Comparison of ENCODE assay signal across 8 cellular contexts in the genomic region with DNA sequence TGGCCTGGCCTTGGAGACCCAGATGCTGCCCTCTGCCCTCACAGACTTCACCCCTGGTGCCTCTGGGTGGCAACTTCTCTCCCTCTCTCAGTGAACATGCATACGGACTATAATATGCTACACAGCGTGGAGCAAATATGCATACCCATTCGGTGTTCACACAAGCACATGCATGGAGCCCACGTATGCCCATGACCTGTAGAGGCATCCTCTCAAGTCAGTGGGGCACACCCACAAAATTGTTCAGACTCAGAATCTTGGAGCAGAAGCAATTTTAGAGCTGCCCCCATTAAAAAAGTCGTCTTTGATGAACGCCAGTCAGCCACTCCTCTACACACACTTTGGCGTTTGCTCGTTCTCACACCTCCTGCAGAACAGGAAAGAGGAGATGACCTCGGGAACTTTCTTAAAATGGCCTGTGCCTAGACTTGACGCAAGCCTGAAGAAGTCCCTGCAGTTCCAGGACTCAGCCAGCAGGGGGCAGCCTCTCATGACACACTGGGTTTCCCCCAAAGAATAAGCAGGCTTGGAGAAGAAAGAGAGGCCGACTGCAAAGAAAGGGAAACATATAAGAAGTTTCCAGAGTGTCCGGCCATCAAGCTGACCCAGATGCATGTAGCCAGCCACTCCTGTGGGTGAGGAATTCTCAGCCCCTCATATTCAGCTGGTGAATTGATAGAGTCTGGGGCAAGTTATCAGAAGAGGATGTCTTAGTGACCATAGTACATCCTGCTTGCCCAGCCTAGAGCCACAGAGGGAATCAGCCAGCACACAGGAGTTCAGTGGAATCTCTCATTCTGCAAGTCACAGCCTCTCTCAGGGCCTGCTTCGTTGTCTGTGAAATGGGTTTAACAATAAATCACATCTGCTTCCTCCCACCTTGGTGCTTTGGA.
DNase-seq lines count a peak whose midpoint lies in the region; ATAC-seq and TF ChIP-seq lines count a peak whose summit lies in the region.

No MANE protein-coding gene starts in this region.

- DNase-seq in DMS53 (lab: John Stamatoyannopoulos, UW), result peak; percentile 69
- DNase-seq in NCI-H1694 treated with DMSO at 0.1 percent for 48 hours (lab: John Stamatoyannopoulos, UW), result peak; percentile 40
- DNase-seq in activated CD4-positive, CD25-positive, alpha-beta regulatory T cell (lab: John Stamatoyannopoulos, UW), result peak; percentile 44 to 57 (median 50)
- DNase-seq in cardiac fibroblast (ENCODE audit: low read depth in 2 of 2), result peak; percentile 77
- DNase-seq in left kidney (ENCODE audit: low read depth, low spot score), result peak; percentile 79
- peak; percentile 44 for DNase-seq in stimulated activated CD4-positive, alpha-beta T cell treated with anti-CD3 and anti-CD28 coated beads, Interleukin-2, amount 100 ng/mL, for 4 hours (ENCODE audit: low read depth)

- no peak overlapping the region for H3K4me3 ChIP-seq in cardiac fibroblast (replicated peaks in 1 of 2; ENCODE audit: low read depth in 2 of 2, low read length in 2 of 2)

- ATAC-seq in GM21786 (IDR thresholded peaks at IDR 0.05; ENCODE audit: unreplicated experiment) (peak; percentile 73), GM18505 (IDR thresholded peaks at IDR 0.05; ENCODE audit: unreplicated experiment) (no peak)

- peak; percentile 78 for TF ChIP-seq CTCF in cardiac fibroblast (IDR thresholded peaks at IDR 0.05; ENCODE audit: low read depth, low read length)

- no peak for TF ChIP-seq POLR2A in GM18505 (IDR thresholded peaks at IDR 0.05; ENCODE audit: borderline replicate concordance, extremely low read depth, insufficient read depth, insufficient read length)
